ENCODE assay signal across 13 cellular contexts in genomic region chr4:128310266-128310697, GRCh38. TPM values are rescaled to one million over a fixed set of nuclear protein-coding genes. Genes with fewer than 3 reads are reported as not detected.
DNase-seq lines count a peak whose midpoint lies in the region; ATAC-seq, FAIRE-seq and TF ChIP-seq lines count a peak whose summit lies in the region.
"Had no signal": no experiment of that assay in that cellular context is flagged by ENCODE, and none has a peak within 500 bp of the region (broad histone marks: within the 10 kb centered on the region; RNA-seq: fewer than 3 reads in every experiment).

No MANE protein-coding gene starts in this region.

- peaks cover 14% of the 10 kb centered on the region for H3K36me3 Mint-ChIP-seq in activated naive CD4-positive, alpha-beta T cell treated with anti-CD3 and anti-CD28 coated beads for 36 hours (ENCODE audit: low read depth)

- no peaks in the 10 kb centered on the region; the same call in 1 of the 2 replicates for H3K23me2 ChIP-seq in H1 (ENCODE audit: low read depth, low read length)

- no peaks in the 10 kb centered on the region for H3K36me3 ChIP-seq in H1 (ENCODE audit: control insufficient read depth in 2 of 4, insufficient read depth in 4 of 4, low read length in 3 of 4)

- H3K79me1 ChIP-seq in H1 (ENCODE audit: low read depth, low read length), result no peaks in the 10 kb centered on the region

- no peak overlapping the region for H4K8ac ChIP-seq in H1 (ENCODE audit: extremely low read depth, insufficient read depth, low read length)

- POLR2A ChIA-PET in H1 (lab: Charles Lee; ENCODE audit: partially characterized antibody), result no interaction called here

- no peak overlapping the region for H2BK12ac ChIP-seq in H1 (ENCODE audit: low read depth, low read length)

- H2AK5ac ChIP-seq in H1 (ENCODE audit: low read depth, low read length), result no peak overlapping the region

- peak; percentile 38 to 55 (median 53); a peak in 3 of 4 replicates for TF ChIP-seq CTCF in H1 (IDR thresholded peaks at IDR 0.05; ENCODE audit: control extremely low read depth in 1 of 3, insufficient read depth in 1 of 3, low read depth in 1 of 3, low read length in 3 of 3)

- no peak overlapping the region for H3K9ac ChIP-seq in H1 (replicated peaks in 1 of 4; ENCODE audit: extremely low read depth in 1 of 4, low read depth in 3 of 4, low read length in 3 of 4)

- H4K91ac ChIP-seq in H1 (replicated peaks; ENCODE audit: insufficient read length, low read length), result no peak overlapping the region

- 86% methylated on average over 6 of the region's 6 CpGs; no CpG with 5 or more reads in 1 of the 2 experiments for WGBS in H1 (ENCODE audit: extremely low coverage in 1 of 2, insufficient coverage in 1 of 2, insufficient read length in 1 of 2, insufficient replicate concordance in 2 of 2, low coverage in 1 of 2, low lambda C conversion rate in 2 of 2, missing lambda C conversion rate in 1 of 2), 2 experiments

- CTCF ChIA-PET in H1 (lab: Charles Lee; ENCODE audit: partially characterized antibody), result interaction anchor here (1.8 kb wide), 1 partner anchor 13 kb away, joined by 10 read pairs; no protein-coding TSS in a partner anchor
- CTCF ChIA-PET in activated naive CD4-positive, alpha-beta T cell treated with anti-CD3 and anti-CD28 coated beads for 36 hours (lab: Charles Lee), result no interaction called here

- no peak overlapping the region for H2BK5ac ChIP-seq in H1 (ENCODE audit: low read depth, low read length)

- ATAC-seq in HG02973 (IDR thresholded peaks at IDR 0.05; ENCODE audit: unreplicated experiment), result no peak
- ATAC-seq: activated CD4-positive, CD25-positive, alpha-beta regulatory T cell treated with anti-CD3 and anti-CD28 coated beads, Interleukin-2, amount 50 U/mL, for 24 hours had no signal

- no peak overlapping the region for H2BK20ac ChIP-seq in H1 (ENCODE audit: low read length)

- H3K4ac ChIP-seq in H1 (replicated peaks; ENCODE audit: insufficient read length, low read depth, low read length), result no peak overlapping the region

- H3K9me3 Mint-ChIP-seq in activated naive CD4-positive, alpha-beta T cell treated with anti-CD3 and anti-CD28 coated beads for 36 hours, result no peaks in the 10 kb centered on the region
- H3K9me3 Mint-ChIP-seq: memory B cell had no signal

- H3K4me3 ChIP-seq in H1 (ENCODE audit: extremely low read depth in 1 of 4, insufficient read depth in 2 of 4, low read depth in 3 of 4, low read length in 4 of 4), result no peak overlapping the region

- DNase-seq in DMS 273 treated with DMSO at 0.1 percent for 48 hours (lab: John Stamatoyannopoulos, UW) (peak; percentile 63), NCI-H460 (ENCODE audit: extremely low read depth, low read depth) (peak; percentile 18), H1 (ENCODE audit: low read depth in 1 of 2, low spot score in 2 of 2) (peak in 1 of 2 experiments; percentile 51), mucosa of gallbladder (ENCODE audit: low spot score) (peak; percentile 21), GM12892 (ENCODE audit: insufficient read length) (no peak)
- DNase-seq in activated naive CD4-positive, alpha-beta T cell treated with anti-CD3 and anti-CD28 coated beads for 36 hours, result no peak
- DNase-seq in stimulated activated CD4-positive, alpha-beta T cell treated with anti-CD3 and anti-CD28 coated beads, Interleukin-4, amount 100 ng/mL, for 24 hours, result no peak
- DNase-seq: central memory CD4-positive, alpha-beta T cell; GOT3; MM.1S had no signal

- no peak overlapping the region for H3K27ac ChIP-seq in H1 (ENCODE audit: low read depth, low read length)

- intact Hi-C loops in activated naive CD4-positive, alpha-beta T cell treated with anti-CD3 and anti-CD28 coated beads for 36 hours (cut with micrococcal nuclease), result no loop called here

- H3K18ac ChIP-seq in H1 (ENCODE audit: extremely low read depth, low read length), result no peak overlapping the region

- no peaks in the 10 kb centered on the region for H3K9me3 ChIP-seq in H1 (ENCODE audit: insufficient read depth in 2 of 2, low read depth in 1 of 2, low read length in 1 of 2)

- H2AFZ ChIP-seq in H1 (ENCODE audit: low read length), result no peak overlapping the region

- H4K20me1 ChIP-seq in H1 (replicated peaks in 1 of 2; ENCODE audit: control insufficient read depth in 1 of 2, insufficient read depth in 2 of 2, low read length in 2 of 2), result no peaks in the 10 kb centered on the region

- H3K23ac ChIP-seq in H1 (ENCODE audit: insufficient read length), result no peak overlapping the region

- H3K27me3 Mint-ChIP-seq in activated naive CD4-positive, alpha-beta T cell treated with anti-CD3 and anti-CD28 coated beads for 36 hours (ENCODE audit: low read depth), result no peaks in the 10 kb centered on the region
- H3K27me3 Mint-ChIP-seq: memory B cell had no signal

- no peak overlapping the region for H3K4me3 Mint-ChIP-seq in activated naive CD4-positive, alpha-beta T cell treated with anti-CD3 and anti-CD28 coated beads for 36 hours
- H3K4me3 Mint-ChIP-seq: memory B cell had no signal

- H3K79me2 ChIP-seq in H1 (ENCODE audit: control insufficient read depth in 1 of 2, insufficient read depth in 2 of 2, low read length in 2 of 2), result no peaks in the 10 kb centered on the region

- no peaks in the 10 kb centered on the region for H3K4me1 Mint-ChIP-seq in activated naive CD4-positive, alpha-beta T cell treated with anti-CD3 and anti-CD28 coated beads for 36 hours (ENCODE audit: low read depth)

- no peak overlapping the region for H3K27ac Mint-ChIP-seq in activated naive CD4-positive, alpha-beta T cell treated with anti-CD3 and anti-CD28 coated beads for 36 hours
- H3K27ac Mint-ChIP-seq: memory B cell had no signal

- H3K4me1 ChIP-seq in H1 (replicated peaks in 1 of 4; ENCODE audit: control insufficient read depth in 3 of 4, insufficient read depth in 4 of 4, low read length in 3 of 4), result peaks cover 0 to 4% (median under 1%) of the 10 kb centered on the region in 4 experiments; a peak in 2 of 7 replicates

- H3K56ac ChIP-seq in H1 (replicated peaks; ENCODE audit: insufficient read length, low read depth, low read length), result no peak overlapping the region

- no peak overlapping the region for H2BK120ac ChIP-seq in H1 (replicated peaks; ENCODE audit: low read depth, low read length)

- no peak overlapping the region for H2BK15ac ChIP-seq in H1 (ENCODE audit: low read length)

- no peaks in the 10 kb centered on the region for H3K27me3 ChIP-seq in H1 (replicated peaks in 1 of 4; ENCODE audit: control insufficient read depth in 3 of 4, extremely low read depth in 1 of 4, insufficient read depth in 3 of 4, low read length in 3 of 4)

- no peak for TF ChIP-seq EP300 in H1 (IDR thresholded peaks at IDR 0.05; ENCODE audit: borderline replicate concordance in 1 of 2, low read depth in 2 of 2, low read length in 2 of 2)

- FAIRE-seq in H1 (lab: Jason Lieb, UNC) (no peak), GM12892 (lab: Jason Lieb, UNC) (no peak)

- H3K4me2 ChIP-seq in H1 (ENCODE audit: insufficient read depth in 1 of 2, low read depth in 2 of 2, low read length in 2 of 2), result no peak overlapping the region

- no peak overlapping the region for H4K5ac ChIP-seq in H1 (ENCODE audit: insufficient read length, low read depth, low read length)

- H3K14ac ChIP-seq in H1 (ENCODE audit: insufficient read length), result no peak overlapping the region

- no peak for TF ChIP-seq POLR2A in H1 (IDR thresholded peaks at IDR 0.05; ENCODE audit: control extremely low read depth in 1 of 2, low read depth in 2 of 2, low read length in 2 of 2)
- TF ChIP-seq POLR2A in GM12892 (IDR thresholded peaks at IDR 0.05; ENCODE audit: low read depth, low read length), result no peak

- peak; percentile 44 to 60 for TF ChIP-seq RAD21 in H1 (IDR thresholded peaks at IDR 0.05 in 1 of 2, conservative IDR thresholded peaks at IDR 0.05 in 1 of 2; ENCODE audit: low read depth in 2 of 2, low read length in 2 of 2)

TF ChIP-seq in H1, 55 proteins besides CTCF, POLR2A, EP300 and RAD21:
- TF ChIP-seq SAP30 (IDR thresholded peaks at IDR 0.05; ENCODE audit: insufficient read depth, insufficient replicate concordance, low read length) (no peak), BRCA1 (IDR thresholded peaks at IDR 0.05; ENCODE audit: low read depth, low read length) (no peak), E2F6 (IDR thresholded peaks at IDR 0.05) (no peak), SRF (IDR thresholded peaks at IDR 0.05; ENCODE audit: low read depth, low read length) (no peak), KDM1A (IDR thresholded peaks at IDR 0.05; ENCODE audit: borderline replicate concordance, low read length) (no peak), KDM4A (IDR thresholded peaks at IDR 0.05; ENCODE audit: low read depth, low read length, severe bottlenecking) (no peak)

RNA-seq across cellular contexts. Expression of gene PGRMC2, which starts 22.7 kb away (rescaled TPM):
- 19.9 and 21.2 TPM in 2 replicates for total RNA-seq in NCI-H460 (2014; rRNA removed; shearing (Covaris generic))
- 15.8 and 30.8 TPM in 2 replicates for polyA plus RNA-seq in NCI-H460 (2014; cell fraction: nucleus; rRNA removed)
- total RNA-seq in H1 (2021; fragmentation: NEBNext Ultra II Directional; extraction: Animal tissue kit (Norgen Biotek cat#: 25700)), result 79.5 and 85.3 TPM in 2 replicates
- polyA plus RNA-seq in H1 (2011; rRNA removed), result 5.9 and 9.5 TPM in 2 replicates
- 13.4 TPM for polyA plus RNA-seq in H1 (2011; cell fraction: cytosol; rRNA removed)
- 5.5 TPM for polyA plus RNA-seq in H1 (2011; cell fraction: nucleus; rRNA removed)
- 26.8 to 73.8 TPM (median 32.8 TPM) in 4 replicates for polyA plus RNA-seq in H1 (2012, experiment 1 of 2)
- polyA plus RNA-seq in H1 (2012, experiment 2 of 2), result 16.9 TPM
- 66.9 TPM for polyA plus RNA-seq in H1 (2013, experiment 1 of 2)
- polyA plus RNA-seq in H1 (2013, experiment 2 of 2), result 82.7 TPM
- polyA minus RNA-seq in H1 (2011; rRNA and poly(A)+ RNA removed), result 3.2 and 4.1 TPM in 2 replicates
- 7.3 TPM for polyA minus RNA-seq in H1 (2011; cell fraction: cytosol; rRNA and poly(A)+ RNA removed)
- polyA minus RNA-seq in H1 (2011; cell fraction: nucleus; rRNA and poly(A)+ RNA removed), result 10.2 TPM
- total RNA-seq in mucosa of gallbladder, result 113 TPM
- total RNA-seq in activated naive CD4-positive, alpha-beta T cell treated with anti-CD3 and anti-CD28 coated beads for 36 hours, result 10 to 100 TPM; 19.2 to 22.0 TPM
- 28.0 TPM for polyA plus RNA-seq in GM12892 (2012; ENCODE audit: missing spikeins)

Comparison
In these comparisons a context has a peak if more than half of its experiments do, and no peak if none do; other contexts are left out.
1. DNase-seq: peak in DMS 273 treated with DMSO at 0.1 percent for 48 hours (single experiment), NCI-H460 (single experiment) and mucosa of gallbladder (single experiment); none in activated naive CD4-positive, alpha-beta T cell treated with anti-CD3 and anti-CD28 coated beads for 36 hours (single experiment), stimulated activated CD4-positive, alpha-beta T cell treated with anti-CD3 and anti-CD28 coated beads, Interleukin-4, amount 100 ng/mL, for 24 hours (single experiment) and GM12892 (single experiment).